1 cellular context compared by ENCODE assay signal in the genomic region with DNA sequence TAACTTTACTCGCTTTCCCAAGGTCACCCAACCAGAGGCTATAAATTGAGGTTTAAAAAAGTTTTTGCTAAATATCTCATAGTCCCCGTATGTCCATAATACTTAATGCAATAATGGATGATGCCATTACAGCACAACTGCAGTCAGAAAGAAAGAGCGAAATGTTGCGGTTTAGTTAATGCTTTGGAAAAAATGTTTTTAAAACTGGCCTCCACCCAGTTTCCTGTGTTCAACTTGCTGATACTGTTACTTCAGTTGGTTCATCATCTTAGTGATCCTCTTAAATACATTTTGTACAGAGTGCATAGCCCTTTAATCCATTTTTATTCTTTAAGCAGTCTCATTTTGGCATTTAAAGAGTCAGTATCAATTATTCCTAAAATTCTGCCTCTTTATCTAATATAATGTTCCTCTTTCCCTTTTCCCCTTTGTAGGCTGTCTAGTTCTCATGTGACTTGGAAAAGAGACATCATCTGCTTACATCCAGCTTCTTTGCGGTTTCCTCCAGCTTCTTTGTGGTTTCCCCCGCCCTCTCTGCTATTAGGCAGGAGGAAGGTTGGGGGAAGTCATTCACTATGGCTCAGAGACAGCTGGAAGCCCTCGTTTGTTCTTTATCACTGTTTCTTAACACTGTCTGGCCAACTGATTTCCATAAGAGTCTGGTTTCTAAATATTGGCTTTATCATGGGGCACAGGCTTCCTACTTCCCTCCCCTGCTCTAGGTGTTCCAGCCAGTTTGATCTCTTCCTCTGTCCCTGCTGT.
TF ChIP-seq lines count a peak whose summit lies in the region.

No MANE protein-coding gene starts in this region.

TF ChIP-seq in K562, 482 proteins besides CTCF, POLR2A, EP300 and RAD21 (continued from another document and continues in another):
- TF ChIP-seq ATF3 (IDR thresholded peaks at IDR 0.05) (peak; percentile 24; the same call in 1 of the 2 replicates), ATF3 (CRISPR knock-in tag; conservative IDR thresholded peaks at IDR 0.05) (no peak), OTX1 (CRISPR knock-in tag; IDR thresholded peaks at IDR 0.05) (no peak; the same call in 1 of the 2 replicates), HNRNPUL1 (IDR thresholded peaks at IDR 0.05; ENCODE audit: low read length) (no peak), FOSL1 (tag; conservative IDR thresholded peaks at IDR 0.05) (peak; percentile 92), TCF7 (IDR thresholded peaks at IDR 0.05; ENCODE audit: borderline replicate concordance) (no peak), GATA2 (CRISPR knock-in tag; IDR thresholded peaks at IDR 0.05) (peak; percentile 82), PHB (CRISPR knock-in tag; IDR thresholded peaks at IDR 0.05) (no peak), PTRF (tag; IDR thresholded peaks at IDR 0.05) (no peak), NBN (IDR thresholded peaks at IDR 0.05; ENCODE audit: low read depth) (peak; percentile 39; the same call in 1 of the 2 replicates), TEAD4 (IDR thresholded peaks at IDR 0.05; ENCODE audit: low read length) (peak; percentile 95), TEAD4 (CRISPR knock-in tag; IDR thresholded peaks at IDR 0.05; ENCODE audit: borderline replicate concordance) (no peak), DACH1 (IDR thresholded peaks at IDR 0.05; ENCODE audit: partially characterized antibody) (peak; percentile 78), TAF9B (IDR thresholded peaks at IDR 0.05; ENCODE audit: partially characterized antibody) (no peak), ERF (CRISPR knock-in tag; IDR thresholded peaks at IDR 0.05) (peak; percentile 78), ZNF644 (tag; IDR thresholded peaks at IDR 0.05; ENCODE audit: low read depth) (peak; percentile 71; the same call in 1 of the 2 replicates), PML (IDR thresholded peaks at IDR 0.05; ENCODE audit: low read length) (peak; percentile 89), BHLHE40 (IDR thresholded peaks at IDR 0.05; ENCODE audit: low read length) (peak; percentile 75), RHOXF2B (CRISPR knock-in tag; conservative IDR thresholded peaks at IDR 0.05) (no peak), NFE2 (IDR thresholded peaks at IDR 0.05; ENCODE audit: low read depth) (peak; percentile 48), GABPB1 (CRISPR knock-in tag; IDR thresholded peaks at IDR 0.05) (peak; percentile 50; the same call in 1 of the 2 replicates), POLR2AphosphoS5 (IDR thresholded peaks at IDR 0.05; ENCODE audit: control insufficient read depth, insufficient read depth, low read depth, low read length) (peak; percentile 86), HLTF (IDR thresholded peaks at IDR 0.05) (no peak), NR2C1 (IDR thresholded peaks at IDR 0.05) (no peak), NR2C1 (tag; IDR thresholded peaks at IDR 0.05) (peak; percentile 67), SMAD4 (CRISPR knock-in tag; conservative IDR thresholded peaks at IDR 0.05) (peak; percentile 99), RBM17 (IDR thresholded peaks at IDR 0.05; ENCODE audit: borderline replicate concordance, low read depth, low read length) (no peak), LCOR (CRISPR knock-in tag; IDR thresholded peaks at IDR 0.05) (peak; percentile 94), ZNF184 (CRISPR knock-in tag; IDR thresholded peaks at IDR 0.05) (no peak), TRIM24 (IDR thresholded peaks at IDR 0.05) (peak; percentile 84 to 90), SREBF1 (IDR thresholded peaks at IDR 0.05; ENCODE audit: borderline replicate concordance, low read depth, low read length) (no peak), KLF16 (IDR thresholded peaks at IDR 0.05) (peak; percentile 95), MAZ (CRISPR knock-in tag; conservative IDR thresholded peaks at IDR 0.05 in 1 of 2, IDR thresholded peaks at IDR 0.05 in 1 of 2) (peak; percentile 83 to 84), SIN3B (IDR thresholded peaks at IDR 0.05; ENCODE audit: low read depth) (no peak), CBFB (CRISPR knock-in tag; IDR thresholded peaks at IDR 0.05) (peak; percentile 93), PYGO2 (tag; IDR thresholded peaks at IDR 0.05) (peak; percentile 33; the same call in 1 of the 2 replicates), ZNF445 (CRISPR knock-in tag; IDR thresholded peaks at IDR 0.05; ENCODE audit: low read depth) (no peak), XRCC3 (IDR thresholded peaks at IDR 0.05) (no peak), FOXA3 (CRISPR knock-in tag; conservative IDR thresholded peaks at IDR 0.05 in 1 of 2, IDR thresholded peaks at IDR 0.05 in 1 of 2) (peak in 1 of 2 experiments; percentile 4; a peak in 1 of 4 replicates), GABPA (tag; conservative IDR thresholded peaks at IDR 0.05; ENCODE audit: low read depth) (peak; percentile 39; the same call in 1 of the 2 replicates), BCOR (IDR thresholded peaks at IDR 0.05) (peak; percentile 26; the same call in 1 of the 2 replicates), CEBPB (tag; IDR thresholded peaks at IDR 0.05) (peak; percentile 41; the same call in 1 of the 2 replicates), MXD1 (CRISPR knock-in tag; IDR thresholded peaks at IDR 0.05; ENCODE audit: borderline replicate concordance, poor library complexity, severe bottlenecking) (no peak), HMGN3 (IDR thresholded peaks at IDR 0.05; ENCODE audit: borderline replicate concordance, extremely low read depth, insufficient read length, low read depth, low read length) (no peak), ZNF212 (CRISPR knock-in tag; IDR thresholded peaks at IDR 0.05) (no peak), KDM1A (IDR thresholded peaks at IDR 0.05) (peak; percentile 77 to 89), CEBPG (CRISPR knock-in tag; IDR thresholded peaks at IDR 0.05) (peak; percentile 40; the same call in 1 of the 2 replicates), CEBPG (tag; conservative IDR thresholded peaks at IDR 0.05 in 1 of 2, IDR thresholded peaks at IDR 0.05 in 1 of 2) (no peak; a peak in 1 of 4 replicates), WHSC1 (IDR thresholded peaks at IDR 0.05; ENCODE audit: low read length) (no peak), ZKSCAN8 (CRISPR knock-in tag; IDR thresholded peaks at IDR 0.05) (peak; percentile 79; the same call in 1 of the 2 replicates), ZNF134 (CRISPR knock-in tag; conservative IDR thresholded peaks at IDR 0.05) (0 out of 2 replicates have a peak, but pooled peaks have one; percentile 40), ZNF589 (CRISPR knock-in tag; IDR thresholded peaks at IDR 0.05; ENCODE audit: low read depth) (peak; percentile 90), MNT (conservative IDR thresholded peaks at IDR 0.05) (no peak), DPF2 (IDR thresholded peaks at IDR 0.05) (peak; percentile 49; the same call in 1 of the 2 replicates)
- TF ChIP-seq, protein P1, sequence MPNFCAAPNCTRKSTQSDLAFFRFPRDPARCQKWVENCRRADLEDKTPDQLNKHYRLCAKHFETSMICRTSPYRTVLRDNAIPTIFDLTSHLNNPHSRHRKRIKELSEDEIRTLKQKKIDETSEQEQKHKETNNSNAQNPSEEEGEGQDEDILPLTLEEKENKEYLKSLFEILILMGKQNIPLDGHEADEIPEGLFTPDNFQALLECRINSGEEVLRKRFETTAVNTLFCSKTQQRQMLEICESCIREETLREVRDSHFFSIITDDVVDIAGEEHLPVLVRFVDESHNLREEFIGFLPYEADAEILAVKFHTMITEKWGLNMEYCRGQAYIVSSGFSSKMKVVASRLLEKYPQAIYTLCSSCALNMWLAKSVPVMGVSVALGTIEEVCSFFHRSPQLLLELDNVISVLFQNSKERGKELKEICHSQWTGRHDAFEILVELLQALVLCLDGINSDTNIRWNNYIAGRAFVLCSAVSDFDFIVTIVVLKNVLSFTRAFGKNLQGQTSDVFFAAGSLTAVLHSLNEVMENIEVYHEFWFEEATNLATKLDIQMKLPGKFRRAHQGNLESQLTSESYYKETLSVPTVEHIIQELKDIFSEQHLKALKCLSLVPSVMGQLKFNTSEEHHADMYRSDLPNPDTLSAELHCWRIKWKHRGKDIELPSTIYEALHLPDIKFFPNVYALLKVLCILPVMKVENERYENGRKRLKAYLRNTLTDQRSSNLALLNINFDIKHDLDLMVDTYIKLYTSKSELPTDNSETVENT (CRISPR knock-in tag; IDR thresholded peaks at IDR 0.05): no peak
- TF ChIP-seq, protein P2, sequence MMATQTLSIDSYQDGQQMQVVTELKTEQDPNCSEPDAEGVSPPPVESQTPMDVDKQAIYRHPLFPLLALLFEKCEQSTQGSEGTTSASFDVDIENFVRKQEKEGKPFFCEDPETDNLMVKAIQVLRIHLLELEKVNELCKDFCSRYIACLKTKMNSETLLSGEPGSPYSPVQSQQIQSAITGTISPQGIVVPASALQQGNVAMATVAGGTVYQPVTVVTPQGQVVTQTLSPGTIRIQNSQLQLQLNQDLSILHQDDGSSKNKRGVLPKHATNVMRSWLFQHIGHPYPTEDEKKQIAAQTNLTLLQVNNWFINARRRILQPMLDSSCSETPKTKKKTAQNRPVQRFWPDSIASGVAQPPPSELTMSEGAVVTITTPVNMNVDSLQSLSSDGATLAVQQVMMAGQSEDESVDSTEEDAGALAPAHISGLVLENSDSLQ (IDR thresholded peaks at IDR 0.05): peak; percentile 41; the same call in 1 of the 2 replicates
- TF ChIP-seq, protein P3, sequence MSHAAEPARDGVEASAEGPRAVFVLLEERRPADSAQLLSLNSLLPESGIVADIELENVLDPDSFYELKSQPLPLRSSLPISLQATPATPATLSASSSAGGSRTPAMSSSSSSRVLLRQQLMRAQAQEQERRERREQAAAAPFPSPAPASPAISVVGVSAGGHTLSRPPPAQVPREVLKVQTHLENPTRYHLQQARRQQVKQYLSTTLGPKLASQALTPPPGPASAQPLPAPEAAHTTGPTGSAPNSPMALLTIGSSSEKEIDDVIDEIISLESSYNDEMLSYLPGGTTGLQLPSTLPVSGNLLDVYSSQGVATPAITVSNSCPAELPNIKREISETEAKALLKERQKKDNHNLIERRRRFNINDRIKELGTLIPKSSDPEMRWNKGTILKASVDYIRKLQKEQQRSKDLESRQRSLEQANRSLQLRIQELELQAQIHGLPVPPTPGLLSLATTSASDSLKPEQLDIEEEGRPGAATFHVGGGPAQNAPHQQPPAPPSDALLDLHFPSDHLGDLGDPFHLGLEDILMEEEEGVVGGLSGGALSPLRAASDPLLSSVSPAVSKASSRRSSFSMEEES (CRISPR knock-in tag; IDR thresholded peaks at IDR 0.05): peak; percentile 46; the same call in 1 of the 2 replicates
- TF ChIP-seq, protein P4, sequence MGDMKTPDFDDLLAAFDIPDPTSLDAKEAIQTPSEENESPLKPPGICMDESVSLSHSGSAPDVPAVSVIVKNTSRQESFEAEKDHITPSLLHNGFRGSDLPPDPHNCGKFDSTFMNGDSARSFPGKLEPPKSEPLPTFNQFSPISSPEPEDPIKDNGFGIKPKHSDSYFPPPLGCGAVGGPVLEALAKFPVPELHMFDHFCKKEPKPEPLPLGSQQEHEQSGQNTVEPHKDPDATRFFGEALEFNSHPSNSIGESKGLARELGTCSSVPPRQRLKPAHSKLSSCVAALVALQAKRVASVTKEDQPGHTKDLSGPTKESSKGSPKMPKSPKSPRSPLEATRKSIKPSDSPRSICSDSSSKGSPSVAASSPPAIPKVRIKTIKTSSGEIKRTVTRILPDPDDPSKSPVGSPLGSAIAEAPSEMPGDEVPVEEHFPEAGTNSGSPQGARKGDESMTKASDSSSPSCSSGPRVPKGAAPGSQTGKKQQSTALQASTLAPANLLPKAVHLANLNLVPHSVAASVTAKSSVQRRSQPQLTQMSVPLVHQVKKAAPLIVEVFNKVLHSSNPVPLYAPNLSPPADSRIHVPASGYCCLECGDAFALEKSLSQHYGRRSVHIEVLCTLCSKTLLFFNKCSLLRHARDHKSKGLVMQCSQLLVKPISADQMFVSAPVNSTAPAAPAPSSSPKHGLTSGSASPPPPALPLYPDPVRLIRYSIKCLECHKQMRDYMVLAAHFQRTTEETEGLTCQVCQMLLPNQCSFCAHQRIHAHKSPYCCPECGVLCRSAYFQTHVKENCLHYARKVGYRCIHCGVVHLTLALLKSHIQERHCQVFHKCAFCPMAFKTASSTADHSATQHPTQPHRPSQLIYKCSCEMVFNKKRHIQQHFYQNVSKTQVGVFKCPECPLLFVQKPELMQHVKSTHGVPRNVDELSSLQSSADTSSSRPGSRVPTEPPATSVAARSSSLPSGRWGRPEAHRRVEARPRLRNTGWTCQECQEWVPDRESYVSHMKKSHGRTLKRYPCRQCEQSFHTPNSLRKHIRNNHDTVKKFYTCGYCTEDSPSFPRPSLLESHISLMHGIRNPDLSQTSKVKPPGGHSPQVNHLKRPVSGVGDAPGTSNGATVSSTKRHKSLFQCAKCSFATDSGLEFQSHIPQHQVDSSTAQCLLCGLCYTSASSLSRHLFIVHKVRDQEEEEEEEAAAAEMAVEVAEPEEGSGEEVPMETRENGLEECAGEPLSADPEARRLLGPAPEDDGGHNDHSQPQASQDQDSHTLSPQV (IDR thresholded peaks at IDR 0.05): no peak
- TF ChIP-seq, protein P5, sequence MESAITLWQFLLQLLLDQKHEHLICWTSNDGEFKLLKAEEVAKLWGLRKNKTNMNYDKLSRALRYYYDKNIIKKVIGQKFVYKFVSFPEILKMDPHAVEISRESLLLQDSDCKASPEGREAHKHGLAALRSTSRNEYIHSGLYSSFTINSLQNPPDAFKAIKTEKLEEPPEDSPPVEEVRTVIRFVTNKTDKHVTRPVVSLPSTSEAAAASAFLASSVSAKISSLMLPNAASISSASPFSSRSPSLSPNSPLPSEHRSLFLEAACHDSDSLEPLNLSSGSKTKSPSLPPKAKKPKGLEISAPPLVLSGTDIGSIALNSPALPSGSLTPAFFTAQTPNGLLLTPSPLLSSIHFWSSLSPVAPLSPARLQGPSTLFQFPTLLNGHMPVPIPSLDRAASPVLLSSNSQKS (CRISPR knock-in tag; IDR thresholded peaks at IDR 0.05): no peak
